1 cellular context compared by ENCODE assay signal in genomic region chr11:61533401-61533800, GRCh38.
TF ChIP-seq lines count a peak whose summit lies in the region.

No MANE protein-coding gene starts in this region.

TF ChIP-seq in SK-N-SH treated with all-trans-retinoic acid at 6 μM for 48 hours, 23 proteins besides CTCF, POLR2A, EP300 and RAD21 (continued from another document):
- no peak for TF ChIP-seq CSRNP3 (CRISPR knock-in tag; IDR thresholded peaks at IDR 0.05)
- TF ChIP-seq CREB5 (CRISPR knock-in tag; IDR thresholded peaks at IDR 0.05; ENCODE audit: low read depth), result no peak
- TF ChIP-seq GLIS3 (CRISPR knock-in tag; IDR thresholded peaks at IDR 0.05), result no peak
- no peak for TF ChIP-seq ZFP3 (CRISPR knock-in tag; IDR thresholded peaks at IDR 0.05)
- TF ChIP-seq POU6F1 (CRISPR knock-in tag; IDR thresholded peaks at IDR 0.05; ENCODE audit: borderline replicate concordance, low read depth), result no peak
- TF ChIP-seq ZFP30 (CRISPR knock-in tag; IDR thresholded peaks at IDR 0.05), result no peak
- no peak for TF ChIP-seq PPARA (CRISPR knock-in tag; IDR thresholded peaks at IDR 0.05; ENCODE audit: borderline replicate concordance)
- TF ChIP-seq SNAI2 (CRISPR knock-in tag; IDR thresholded peaks at IDR 0.05), result no peak
- no peak for TF ChIP-seq ZNF70 (CRISPR knock-in tag; IDR thresholded peaks at IDR 0.05)
- no peak for TF ChIP-seq ISL1 (CRISPR knock-in tag; IDR thresholded peaks at IDR 0.05)
- no peak for TF ChIP-seq ESRRG (CRISPR knock-in tag; IDR thresholded peaks at IDR 0.05)
- TF ChIP-seq ZNF8 (CRISPR knock-in tag; IDR thresholded peaks at IDR 0.05), result no peak
- TF ChIP-seq BACH2 (CRISPR knock-in tag; IDR thresholded peaks at IDR 0.05; ENCODE audit: borderline replicate concordance), result no peak
- TF ChIP-seq ZC3H10 (CRISPR knock-in tag; IDR thresholded peaks at IDR 0.05), result no peak
TF ChIP-seq in SK-N-SH treated with all-trans-retinoic acid at 6 μM for 48 hours: peak in this region for 0.
